In genomic region chr13:54949735-54950134, GRCh38 we compare ENCODE assay signal across 29 cellular contexts.
"Had no signal": no experiment of that assay in that cellular context is flagged by ENCODE, and none has a peak within 500 bp of the region (broad histone marks: within the 10 kb centered on the region; RNA-seq: fewer than 3 reads in every experiment).

No MANE protein-coding gene starts in this region.

- ATAC-seq: activated T-cell treated with anti-CD3 and anti-CD28 coated beads, Interleukin-2, amount 50 U/mL, for 72 hours; Panc1; T-cell had no signal

- H3K27me3 ChIP-seq: brain microvascular endothelial cell, MG63 had no signal

- H3K36me3 ChIP-seq: brain microvascular endothelial cell, MG63 had no signal

- H3K4me3 ChIP-seq: MG63 had no signal

- H3K27ac ChIP-seq: brain microvascular endothelial cell, KMS-11 had no signal

- DNase-seq: activated B cell treated with CpG ODN at 0.5 μM for 24 hours; activated CD4-positive, alpha-beta memory T cell treated with anti-CD3 and anti-CD28 coated beads for 36 hours; activated CD4-positive, alpha-beta T cell treated with anti-CD3 and anti-CD28 coated beads, Interleukin-2, amount 10 ng/mL, durations not matched to agents 7 days and 5 days; activated CD8-positive, alpha-beta memory T cell treated with anti-CD3 and anti-CD28 coated beads for 24 hours; activated gamma-delta T cell treated with Interleukin-2 at 50 U/mL for 16 hours; activated naive CD4-positive, alpha-beta T cell treated with anti-CD3 and anti-CD28 coated beads, Interleukin-2, amount 10 ng/mL, durations not matched to agents 7 days and 5 days; activated naive CD8-positive, alpha-beta T cell treated with anti-CD3 and anti-CD28 coated beads for 36 hours; activated T-cell treated with anti-CD3 and anti-CD28 coated beads for 4 hours; activated T-cell treated with anti-CD3 and anti-CD28 coated beads, Interleukin-2, amount 50 U/mL, for 72 hours; brain microvascular endothelial cell; caudate nucleus; MG63; MV-4-11; NCI-H1092 treated with DMSO at 0.1 percent for 48 hours; NCI-H1436; NCI-H1694 treated with DMSO at 0.1 percent for 48 hours; NCI-H2029 treated with DMSO at 0.1 percent for 48 hours; NCI-H345; NCI-H510A; NCI-H526 treated with DMSO at 0.1 percent for 48 hours; NCI-H82; NK-92 treated with Interleukin-12 subunit alpha and Interleukin-12 subunit beta, amount 100 ng/mL, for 24 hours; OCI-M1; SHP77 treated with DMSO at 0.1 percent for 48 hours; T-cell; T-helper 2 cell; T1000 had no signal

- H3K9me3 ChIP-seq: MG63 had no signal
